28 cellular contexts compared by ENCODE assay signal in the genomic region with DNA sequence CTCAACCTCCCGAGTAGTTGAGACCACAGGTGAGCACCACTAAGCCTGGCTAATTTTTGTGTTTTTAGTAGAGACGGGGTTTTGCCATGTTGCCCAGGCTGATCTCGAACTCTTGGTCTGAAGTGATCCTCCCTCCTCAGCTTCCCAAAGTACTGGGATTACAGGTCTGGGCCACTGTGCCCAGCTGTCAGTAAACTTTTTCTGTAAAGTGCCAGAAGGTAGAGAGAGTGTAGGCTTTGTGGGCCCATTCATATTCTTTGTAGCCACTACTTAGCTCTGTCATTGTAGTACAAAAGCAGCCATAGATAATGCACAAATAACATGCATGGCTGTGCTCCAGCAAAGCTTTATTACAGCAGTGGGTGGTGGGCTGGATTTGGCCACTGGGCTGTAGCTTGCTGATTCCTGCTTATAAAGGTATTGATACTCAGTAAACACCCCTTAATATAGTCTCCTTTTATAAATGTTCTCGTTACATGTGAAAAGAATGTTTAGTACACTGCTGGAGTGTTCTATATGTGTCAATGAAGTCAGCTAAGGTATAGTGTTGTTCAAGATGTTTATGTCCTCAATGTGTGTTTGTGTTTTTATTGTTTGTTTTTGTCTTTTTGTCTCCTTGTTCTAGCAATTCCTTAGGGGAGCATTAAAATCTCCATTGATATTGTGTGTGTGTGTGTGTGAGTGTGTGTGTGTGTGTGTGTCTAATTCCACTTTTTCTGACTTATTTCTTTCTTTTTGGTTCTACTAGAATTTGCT.
"Had no signal": no experiment of that assay in that cellular context is flagged by ENCODE, and none has a peak within 500 bp of the region (broad histone marks: within the 10 kb centered on the region; RNA-seq: fewer than 3 reads in every experiment).

No MANE protein-coding gene starts in this region.

- ATAC-seq: effector memory CD8-positive, alpha-beta T cell; esophagus mucosa; gastrocnemius medialis; heart right ventricle; left cardiac atrium; left lung; left ventricle myocardium superior; lower lobe of right lung; mucosa of descending colon had no signal

- H3K4me3 ChIP-seq: colonic mucosa, esophagus squamous epithelium, gastrocnemius medialis, heart right ventricle, left lung, lower lobe of right lung, mucosa of descending colon had no signal

- H3K9me3 ChIP-seq: colonic mucosa, gastrocnemius medialis, lower lobe of right lung had no signal

- H3K4me3 Mint-ChIP-seq: dendritic cell treated with granulocyte-macrophage colony-stimulating factor and Interleukin-4, amounts not matched to agents 40 ng/mL and 50 ng/mL, for 4 days; effector memory CD8-positive, alpha-beta T cell; endodermal cell; mesothelial cell of epicardium had no signal

- FAIRE-seq: endometrium, islet of Langerhans, keratinocyte had no signal

- H3K27me3 Mint-ChIP-seq: dendritic cell treated with granulocyte-macrophage colony-stimulating factor and Interleukin-4, amounts not matched to agents 40 ng/mL and 50 ng/mL, for 4 days; effector memory CD8-positive, alpha-beta T cell; naive B cell had no signal

- H3K27me3 ChIP-seq: colonic mucosa, esophagus squamous epithelium, gastrocnemius medialis, heart right ventricle, left lung had no signal

- H3K4me1 Mint-ChIP-seq: endodermal cell, mesothelial cell of epicardium, naive B cell had no signal

- H3K4me1 ChIP-seq: colonic mucosa, esophagus squamous epithelium, gastrocnemius medialis, heart right ventricle, left lung, lower lobe of right lung had no signal

- DNase-seq: colonic mucosa; cortex of kidney; effector CD8-positive, alpha-beta T cell; effector memory CD8-positive, alpha-beta T cell; endodermal cell; erythroblast; esophagus squamous epithelium; foreskin fibroblast; foreskin melanocyte; gastrocnemius medialis; glutamatergic neuron; head of caudate nucleus; heart right ventricle; hippocampal formation; left cardiac atrium; left lung; left ventricle myocardium superior; lower lobe of right lung; mesenchymal stem cell; mucosa of descending colon; naive B cell had no signal

- H3K27ac Mint-ChIP-seq: dendritic cell treated with granulocyte-macrophage colony-stimulating factor and Interleukin-4, amounts not matched to agents 40 ng/mL and 50 ng/mL, for 4 days; effector memory CD8-positive, alpha-beta T cell; endodermal cell; mesothelial cell of epicardium had no signal

- H3K36me3 ChIP-seq: colonic mucosa, esophagus squamous epithelium, gastrocnemius medialis, heart right ventricle, left lung, lower lobe of right lung had no signal

- H3K27ac ChIP-seq: colonic mucosa, epithelial cell of prostate, esophagus squamous epithelium, gastrocnemius medialis, heart right ventricle, left lung, lower lobe of right lung had no signal
